Comparison of ENCODE assay signal across 16 cellular contexts in the genomic region with DNA sequence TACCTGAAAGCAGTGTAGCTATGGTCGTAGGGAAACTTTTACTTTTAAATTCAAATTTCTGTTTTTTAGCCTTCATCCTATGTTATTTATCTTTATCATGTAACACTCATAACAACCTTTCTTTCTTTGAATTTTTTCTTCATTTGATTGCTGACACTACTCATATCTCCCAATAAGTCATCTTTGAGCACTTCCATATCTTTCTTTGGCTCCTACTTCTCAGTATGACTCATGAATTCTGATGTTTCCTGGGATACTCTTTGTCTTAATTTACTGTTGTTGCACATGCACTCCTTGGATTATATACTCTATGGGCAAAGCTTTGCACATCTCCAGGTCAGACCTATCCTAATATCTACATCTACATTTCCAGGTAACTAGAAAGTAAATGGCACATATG. TPM values are rescaled to one million over a fixed set of nuclear protein-coding genes. Genes with fewer than 3 reads are reported as not detected.
DNase-seq lines count a peak whose midpoint lies in the region; ATAC-seq lines count a peak whose summit lies in the region.
"Had no signal": no experiment of that assay in that cellular context is flagged by ENCODE, and none has a peak within 500 bp of the region (broad histone marks: within the 10 kb centered on the region; RNA-seq: fewer than 3 reads in every experiment).

No MANE protein-coding gene starts in this region.

- no peak overlapping the region for H3K4me3 Mint-ChIP-seq in activated CD4-positive, alpha-beta T cell treated with anti-CD3 and anti-CD28 coated beads, Interleukin-2, amount 10 ng/mL, durations not matched to agents 7 days and 5 days
- H3K4me3 Mint-ChIP-seq: CD4-positive, CD25-positive, alpha-beta regulatory T cell; HFFc6; IgD-negative memory B cell had no signal

- CTCF ChIA-PET in activated CD4-positive, alpha-beta T cell treated with anti-CD3 and anti-CD28 coated beads, Interleukin-2, amount 10 ng/mL, durations not matched to agents 7 days and 5 days (lab: Charles Lee) = no interaction called here

- H3K27ac Mint-ChIP-seq in activated CD4-positive, alpha-beta T cell treated with anti-CD3 and anti-CD28 coated beads, Interleukin-2, amount 10 ng/mL, durations not matched to agents 7 days and 5 days = no peak overlapping the region
- H3K27ac Mint-ChIP-seq: CD4-positive, CD25-positive, alpha-beta regulatory T cell; HFFc6; IgD-negative memory B cell had no signal

- no peaks in the 10 kb centered on the region for H3K9me3 Mint-ChIP-seq in activated CD4-positive, alpha-beta T cell treated with anti-CD3 and anti-CD28 coated beads, Interleukin-2, amount 10 ng/mL, durations not matched to agents 7 days and 5 days
- H3K9me3 Mint-ChIP-seq: HFFc6 had no signal

- POLR2A ChIA-PET in activated CD4-positive, alpha-beta T cell treated with anti-CD3 and anti-CD28 coated beads, Interleukin-2, amount 10 ng/mL, durations not matched to agents 7 days and 5 days (lab: Charles Lee) = no interaction called here

- peaks cover 13% of the 10 kb centered on the region for H3K27me3 Mint-ChIP-seq in activated CD4-positive, alpha-beta T cell treated with anti-CD3 and anti-CD28 coated beads, Interleukin-2, amount 10 ng/mL, durations not matched to agents 7 days and 5 days

- H3K4me1 Mint-ChIP-seq in activated CD4-positive, alpha-beta T cell treated with anti-CD3 and anti-CD28 coated beads, Interleukin-2, amount 10 ng/mL, durations not matched to agents 7 days and 5 days = no peaks in the 10 kb centered on the region
- H3K4me1 Mint-ChIP-seq: IgD-negative memory B cell had no signal

- no peaks in the 10 kb centered on the region for H3K36me3 Mint-ChIP-seq in activated CD4-positive, alpha-beta T cell treated with anti-CD3 and anti-CD28 coated beads, Interleukin-2, amount 10 ng/mL, durations not matched to agents 7 days and 5 days (ENCODE audit: low read depth)
- H3K36me3 Mint-ChIP-seq: CD4-positive, CD25-positive, alpha-beta regulatory T cell; IgD-negative memory B cell had no signal

- DNase-seq in A172 (ENCODE audit: low spot score) = peak; percentile 5
- peak; percentile 14 for DNase-seq in HCEC 1CT
- DNase-seq in NCI-H226 = peak; percentile 36
- DNase-seq in hepatic stellate cell (ENCODE audit: low spot score) = peak; percentile 5
- DNase-seq in activated CD4-positive, alpha-beta T cell treated with anti-CD3 and anti-CD28 coated beads, Interleukin-2, amount 10 ng/mL, durations not matched to agents 7 days and 5 days = no peak
- DNase-seq in middle frontal gyrus (ENCODE audit: extremely low spot score, low spot score) = no peak
- no peak for DNase-seq in HuH-7.5 (ENCODE audit: low spot score)
- DNase-seq: AML-193; CD4-positive, CD25-positive, alpha-beta regulatory T cell; DMS 273 treated with DMSO at 0.1 percent for 48 hours; GDM1; GOT3; HFFc6 had no signal

- no peak for ATAC-seq in HG03108 (IDR thresholded peaks at IDR 0.05; ENCODE audit: unreplicated experiment)

RNA-seq across cellular contexts. Expression of a gene that starts 18.1 kb away (rescaled TPM):
- not detected in 2 replicates for total RNA-seq in A172 (2014; rRNA removed; shearing (Covaris generic))
- total RNA-seq in activated CD4-positive, alpha-beta T cell treated with anti-CD3 and anti-CD28 coated beads, Interleukin-2, amount 10 ng/mL, durations not matched to agents 7 days and 5 days = not detected
- total RNA-seq: CD4-positive, CD25-positive, alpha-beta regulatory T cell; Daoy; HFFc6 had no signal

RNA-seq across cellular contexts. Expression of a gene that starts 19.9 kb away (rescaled TPM):
- 2.6 and 4.8 TPM in 2 replicates for total RNA-seq in A172 (2014; rRNA removed; shearing (Covaris generic))
- not detected for total RNA-seq in activated CD4-positive, alpha-beta T cell treated with anti-CD3 and anti-CD28 coated beads, Interleukin-2, amount 10 ng/mL, durations not matched to agents 7 days and 5 days
- total RNA-seq: CD4-positive, CD25-positive, alpha-beta regulatory T cell; Daoy; HFFc6 had no signal

Comparison
In these comparisons a context has a peak if more than half of its experiments do, and no peak if none do; other contexts are left out.
1. DNase-seq: peak in A172 (single experiment), HCEC 1CT (single experiment), NCI-H226 (single experiment) and hepatic stellate cell (single experiment); none in activated CD4-positive, alpha-beta T cell treated with anti-CD3 and anti-CD28 coated beads, Interleukin-2, amount 10 ng/mL, durations not matched to agents 7 days and 5 days (single experiment), middle frontal gyrus (single experiment) and HuH-7.5 (single experiment).